ENCODE assay signal across 8 cellular contexts in the genomic region with DNA sequence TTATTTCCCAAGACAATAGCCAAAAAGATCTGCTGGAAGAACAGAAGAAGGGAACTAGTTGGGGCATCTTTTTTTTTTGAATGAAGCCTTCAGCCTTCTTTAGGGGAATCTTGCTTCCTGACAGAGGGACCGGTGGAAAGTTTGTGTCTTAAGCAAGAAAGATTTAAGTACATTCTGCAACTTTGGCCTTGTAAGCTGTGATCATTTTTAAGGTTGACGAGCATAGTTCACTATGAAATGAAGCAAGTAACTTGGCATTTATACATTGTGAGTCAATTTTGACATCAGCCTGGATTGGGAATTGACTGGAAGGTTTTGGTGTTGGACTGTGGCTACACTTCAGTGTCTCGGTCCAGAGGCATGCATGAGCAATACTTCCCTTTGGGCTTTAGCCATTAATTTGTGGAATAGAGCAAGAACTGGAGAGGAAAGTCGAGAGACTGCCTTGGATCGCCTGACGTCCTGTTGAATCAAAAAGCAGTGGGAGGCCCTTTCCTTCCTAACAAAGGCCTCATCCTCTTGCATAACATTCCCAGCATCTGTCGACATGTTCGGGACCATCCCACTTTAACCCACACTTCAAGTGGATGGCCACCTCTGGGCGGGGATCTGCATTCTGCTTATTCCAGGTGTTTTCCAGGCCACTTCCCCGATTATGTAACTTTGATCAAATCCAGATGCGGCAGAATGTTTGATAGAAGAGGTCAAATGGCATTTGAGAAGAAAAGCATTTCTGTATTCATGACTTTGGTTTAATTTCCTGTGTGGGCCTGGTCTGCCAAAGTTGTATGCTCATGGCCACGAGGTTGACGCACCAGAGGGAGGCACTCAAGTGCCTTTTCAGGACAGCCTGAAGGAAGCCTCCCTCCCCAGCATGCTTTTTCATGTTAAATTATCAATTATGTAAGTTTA. TPM values are rescaled to one million over a fixed set of nuclear protein-coding genes. Genes with fewer than 3 reads are reported as not detected.
DNase-seq lines count a peak whose midpoint lies in the region; ATAC-seq, FAIRE-seq and TF ChIP-seq lines count a peak whose summit lies in the region.

No MANE protein-coding gene starts in this region.

- TF ChIP-seq CTCF in AG09309 (IDR thresholded peaks at IDR 0.05; ENCODE audit: control insufficient read depth, insufficient read depth, low read depth, low read length, missing control alignments) (peak; percentile 43), nephron progenitor cell (IDR thresholded peaks at IDR 0.05) (no peak)

- H3K4me1 Mint-ChIP-seq in nephron progenitor cell, result peaks cover 58% of the 10 kb centered on the region

- DNase-seq in AG09309 (ENCODE audit: low read depth) (peak; percentile 100), RKO (ENCODE audit: low spot score) (peak; percentile 99), fibroblast of peridontal ligament (ENCODE audit: extremely low read depth) (peak; percentile 100), nephron progenitor cell (no peak), NCI-H2196 (lab: John Stamatoyannopoulos, UW; ENCODE audit: unreplicated experiment) (no peak), GM12891 (ENCODE audit: insufficient read length, low spot score) (no peak), DMS153 treated with DMSO at 0.1 percent for 48 hours (lab: John Stamatoyannopoulos, UW; ENCODE audit: unreplicated experiment) (no peak)

- peak overlapping the region; percentile 77 for H3K27ac Mint-ChIP-seq in nephron progenitor cell

- FAIRE-seq in GM12891 (lab: Jason Lieb, UNC), result no peak

- no peak overlapping the region for H3K4me3 ChIP-seq in AG09309 (ENCODE audit: control insufficient read depth, low read depth, low read length)

- peaks cover 7% of the 10 kb centered on the region for H3K9me3 Mint-ChIP-seq in nephron progenitor cell

- no peak for TF ChIP-seq POLR2A in GM12891 (IDR thresholded peaks at IDR 0.05; ENCODE audit: low read depth, low read length)

- H3K4me3 Mint-ChIP-seq in nephron progenitor cell, result no peak overlapping the region

- peaks cover 45% of the 10 kb centered on the region for H3K36me3 Mint-ChIP-seq in nephron progenitor cell (ENCODE audit: low read depth)

- no peak for ATAC-seq in HG03342 (IDR thresholded peaks at IDR 0.05; ENCODE audit: unreplicated experiment)

- peaks cover 3% of the 10 kb centered on the region for H3K27me3 Mint-ChIP-seq in nephron progenitor cell (ENCODE audit: low read depth, poor library complexity)

TF ChIP-seq in GM12891, 5 proteins besides CTCF, POLR2A, EP300 and RAD21:
- TF ChIP-seq POLR2AphosphoS5 (IDR thresholded peaks at IDR 0.05; ENCODE audit: low read depth, low read length), result no peak
- TF ChIP-seq POU2F2 (IDR thresholded peaks at IDR 0.05; ENCODE audit: low read depth, low read length), result no peak
- no peak for TF ChIP-seq PAX5 (IDR thresholded peaks at IDR 0.05; ENCODE audit: insufficient read depth, low read length, severe bottlenecking)
- TF ChIP-seq TAF1 (IDR thresholded peaks at IDR 0.05; ENCODE audit: low read depth, low read length), result no peak
- TF ChIP-seq SPI1 (IDR thresholded peaks at IDR 0.05; ENCODE audit: low read depth, low read length), result no peak

RNA-seq across cellular contexts. Expression of a gene that starts 12.5 kb away (rescaled TPM):
- polyA plus RNA-seq in GM12891 (2012; ENCODE audit: low read depth, missing spikeins), result 16.6 TPM

RNA-seq across cellular contexts. Expression of a gene that starts 49.0 kb away (rescaled TPM):
- 0.15 TPM for polyA plus RNA-seq in GM12891 (2012; ENCODE audit: low read depth, missing spikeins)

Comparison
In these comparisons a context has a peak if more than half of its experiments do, and no peak if none do; other contexts are left out.
1. DNase-seq: peak in AG09309 (single experiment), RKO (single experiment) and fibroblast of peridontal ligament (single experiment); none in nephron progenitor cell (single experiment), NCI-H2196 (single experiment), GM12891 (single experiment) and DMS153 treated with DMSO at 0.1 percent for 48 hours (single experiment).